20 cellular contexts compared by ENCODE assay signal in genomic region chr1:108034396-108034795, GRCh38.
A peak's percentile ranks its signal among the peaks of the same experiment; 100 is the strongest.
DNase-seq lines count a peak whose midpoint lies in the region; ATAC-seq and TF ChIP-seq lines count a peak whose summit lies in the region.
"Had no signal": no experiment of that assay in that cellular context is flagged by ENCODE, and none has a peak within 500 bp of the region (broad histone marks: within the 10 kb centered on the region; RNA-seq: fewer than 3 reads in every experiment).

No MANE protein-coding gene starts in this region.

- no peak for TF ChIP-seq CTCF in suprapubic skin (IDR thresholded peaks at IDR 0.05)

- DNase-seq in SIG-M5 treated with dmso at 0.1 percent for 504 hours (lab: John Stamatoyannopoulos, UW; ENCODE audit: unreplicated experiment): peak; percentile 14
- no peak for DNase-seq in SIG-M5 (lab: John Stamatoyannopoulos, UW)
- DNase-seq in NCI-H345 treated with DMSO at 0.1 percent for 48 hours (lab: John Stamatoyannopoulos, UW; ENCODE audit: unreplicated experiment): peak; percentile 2
- peak; percentile 14 for DNase-seq in epidermal melanocyte (ENCODE audit: insufficient read length, low spot score)
- no peak for DNase-seq in suprapubic skin (ENCODE audit: low spot score in 2 of 2)
- no peak for DNase-seq in retina
- DNase-seq in activated CD4-positive, alpha-beta T cell treated with anti-CD3 and anti-CD28 coated beads for 4 hours: no peak
- DNase-seq: activated CD4-positive, alpha-beta T cell treated with anti-CD3 and anti-CD28 coated beads, Interleukin-2, amount 50 U/mL, for 4 hours; activated CD8-positive, alpha-beta memory T cell treated with anti-CD3 and anti-CD28 coated beads, Interleukin-2, amount 50 U/mL, for 4 hours; body of pancreas; C1 segment of cervical spinal cord; effector CD8-positive, alpha-beta T cell; NCI-H1694; SK-N-SH; stimulated activated naive CD8-positive, alpha-beta T cell treated with anti-CD3 and anti-CD28 coated beads, Interleukin-15, amount 100 ng/mL, for 72 hours; transverse colon had no signal

- H3K27me3 ChIP-seq in suprapubic skin: no peaks in the 10 kb centered on the region
- H3K27me3 ChIP-seq: body of pancreas, esophagus muscularis mucosa, transverse colon had no signal

- H3K9me3 ChIP-seq in suprapubic skin: no peaks in the 10 kb centered on the region
- H3K9me3 ChIP-seq: body of pancreas, esophagus muscularis mucosa, SK-N-SH, transverse colon had no signal

- peaks cover 24% of the 10 kb centered on the region for H3K4me1 ChIP-seq in suprapubic skin
- H3K4me1 ChIP-seq: body of pancreas, esophagus muscularis mucosa, transverse colon had no signal

- ATAC-seq in HG02642 (IDR thresholded peaks at IDR 0.05; ENCODE audit: poor library complexity, unreplicated experiment): no peak
- ATAC-seq: body of pancreas; HCT116; K562; stimulated activated naive CD8-positive, alpha-beta T cell treated with anti-CD3 and anti-CD28 coated beads, Interleukin-15, amount 100 ng/mL, for 72 hours had no signal

- no peak overlapping the region for H3K4me3 ChIP-seq in suprapubic skin
- H3K4me3 ChIP-seq: body of pancreas, esophagus muscularis mucosa, K562, transverse colon had no signal

- 33% methylated on average over 1 of the region's 1 CpG for WGBS in suprapubic skin

- TF ChIP-seq POLR2A in suprapubic skin (IDR thresholded peaks at IDR 0.05): no peak

- H3K36me3 ChIP-seq in suprapubic skin: no peaks in the 10 kb centered on the region
- H3K36me3 ChIP-seq: esophagus muscularis mucosa, transverse colon had no signal

- peak overlapping the region; percentile 65 for H3K27ac ChIP-seq in suprapubic skin
- H3K27ac ChIP-seq: body of pancreas, esophagus muscularis mucosa, transverse colon had no signal

- no peak for TF ChIP-seq EP300 in suprapubic skin (IDR thresholded peaks at IDR 0.05)

Comparison
In these comparisons a context has a peak if more than half of its experiments do, and no peak if none do; other contexts are left out.
1. DNase-seq: peak in SIG-M5 treated with dmso at 0.1 percent for 504 hours (single experiment), NCI-H345 treated with DMSO at 0.1 percent for 48 hours (single experiment) and epidermal melanocyte (single experiment); none in SIG-M5 (single experiment), suprapubic skin (0 of 2), retina (single experiment) and activated CD4-positive, alpha-beta T cell treated with anti-CD3 and anti-CD28 coated beads for 4 hours (0 of 2).